ENCODE assay signal across 9 cellular contexts in the genomic region with DNA sequence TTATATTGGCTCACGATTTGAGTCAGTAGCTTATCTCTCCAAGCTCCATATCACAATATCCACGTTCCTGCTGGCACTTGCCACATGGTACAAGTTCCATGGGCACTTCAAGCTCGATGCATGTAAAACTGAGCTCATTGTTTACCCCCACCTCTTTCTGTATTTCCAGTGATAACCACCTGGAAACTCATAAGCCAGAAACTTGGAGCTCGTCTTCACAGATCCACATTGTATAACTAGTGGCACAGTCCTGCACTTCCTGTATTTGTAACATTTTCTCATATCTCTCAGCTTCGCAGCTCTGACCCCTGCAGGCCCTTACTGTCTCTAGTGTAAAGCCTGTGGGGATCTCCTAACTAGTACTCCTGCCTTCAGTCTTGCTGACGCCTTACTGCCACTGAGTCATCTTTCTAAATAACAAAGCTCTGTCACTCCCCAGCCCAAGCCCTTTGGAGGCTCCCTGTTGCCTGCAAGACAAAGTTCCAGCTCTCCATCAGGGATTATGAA. TPM values are rescaled to one million over a fixed set of nuclear protein-coding genes. Genes with fewer than 3 reads are reported as not detected.
DNase-seq lines count a peak whose midpoint lies in the region; ATAC-seq and TF ChIP-seq lines count a peak whose summit lies in the region.
"Had no signal": no experiment of that assay in that cellular context is flagged by ENCODE, and none has a peak within 500 bp of the region (broad histone marks: within the 10 kb centered on the region; RNA-seq: fewer than 3 reads in every experiment).

No MANE protein-coding gene starts in this region.

- CTCF ChIA-PET in IMR-90 (lab: Yijun Ruan, JAX), result no interaction called here
- CTCF ChIA-PET in naive thymus-derived CD4-positive, alpha-beta T cell (lab: Charles Lee), result interaction anchor here (1.3 kb wide), 1 partner anchor 11 kb away, joined by 5 read pairs; no protein-coding TSS in a partner anchor

- POLR2A ChIA-PET in IMR-90 (lab: Charles Lee; ENCODE audit: unreplicated experiment), result no interaction called here
- POLR2A ChIA-PET in naive thymus-derived CD4-positive, alpha-beta T cell (lab: Charles Lee), result no interaction called here

- 0 out of 3 replicates have a peak overlapping the region, but pooled peaks have one; percentile 13 for H2BK15ac ChIP-seq in IMR-90 (ENCODE audit: low read depth, low read length)

- H4K5ac ChIP-seq in IMR-90 (ENCODE audit: low read depth, low read length), result no peak overlapping the region

- no peak overlapping the region for H2BK20ac ChIP-seq in IMR-90 (ENCODE audit: low read depth, low read length)

- dilution Hi-C loops in IMR-90 (cut with HindIII; ENCODE audit: low sequenced_read_pairs, unreplicated experiment), result no loop called here

- H3K4me2 ChIP-seq in IMR-90 (ENCODE audit: low read depth, low read length), result no peak overlapping the region

- H3K23ac ChIP-seq in IMR-90 (ENCODE audit: low read depth, low read length), result no peak overlapping the region

- H2AFZ ChIP-seq in IMR-90 (replicated peaks; ENCODE audit: low read length, poor library complexity), result no peak overlapping the region

- H2BK120ac ChIP-seq in IMR-90 (ENCODE audit: low read depth, low read length), result no peak overlapping the region

- no peak overlapping the region for H3K18ac ChIP-seq in IMR-90 (ENCODE audit: low read depth, low read length)

- H3K27me3 Mint-ChIP-seq in activated T-helper 1 cell treated with anti-CD3 and anti-CD28 coated beads, Interleukin-12 subunit alpha, Interleukin-12 subunit beta, Interleukin-2, Interleukin-4 antibody, amounts not matched to agents 30 ng/mL and 10 ng/mL and 1 ng/mL, durations not matched to agents 14 hours and 24 hours and 36 hours (ENCODE audit: insufficient read depth), result peaks cover 1% of the 10 kb centered on the region
- H3K27me3 Mint-ChIP-seq in naive thymus-derived CD4-positive, alpha-beta T cell, result peaks cover 0 to 7% (median 0%) of the 10 kb centered on the region in 5 donors

- in situ Hi-C loops in IMR-90 (cut with MboI; ENCODE audit: low sequenced_read_pairs), result no loop called here

- 0 out of 2 replicates have a peak overlapping the region, but pooled peaks have one; percentile 19 for H3K4ac ChIP-seq in IMR-90 (ENCODE audit: low read depth, low read length)

- H4K8ac ChIP-seq in IMR-90 (ENCODE audit: low read depth in 2 of 2, low read length in 2 of 2), result peak overlapping the region in 1 of 2 experiments; percentile 63; a peak in 2 of 4 replicates

- no peak overlapping the region for H3K14ac ChIP-seq in IMR-90 (replicated peaks; ENCODE audit: low read depth, low read length)

- H3K27me3 ChIP-seq in IMR-90 (ENCODE audit: control insufficient read depth, insufficient read depth, low read length) (peaks cover 28% of the 10 kb centered on the region), adrenal gland (no peaks in the 10 kb centered on the region)
- no peaks in the 10 kb centered on the region for H3K27me3 ChIP-seq in naive thymus-derived CD4-positive, alpha-beta T cell (ENCODE audit: control insufficient read depth in 2 of 2, insufficient read depth in 2 of 2, low read length in 2 of 2)

- peaks cover 24% of the 10 kb centered on the region for H3K36me3 Mint-ChIP-seq in activated T-helper 1 cell treated with anti-CD3 and anti-CD28 coated beads, Interleukin-12 subunit alpha, Interleukin-12 subunit beta, Interleukin-2, Interleukin-4 antibody, amounts not matched to agents 30 ng/mL and 10 ng/mL and 1 ng/mL, durations not matched to agents 14 hours and 24 hours and 36 hours (ENCODE audit: low read depth)
- H3K36me3 Mint-ChIP-seq in naive thymus-derived CD4-positive, alpha-beta T cell, result peaks cover 0 to 10% (median 0%) of the 10 kb centered on the region in 5 donors

- H3K4me3 ChIP-seq in IMR-90 (ENCODE audit: insufficient read depth, low read depth, low read length), result no peak overlapping the region
- H3K4me3 ChIP-seq in naive thymus-derived CD4-positive, alpha-beta T cell (ENCODE audit: low read length), result no peak overlapping the region
- H3K4me3 ChIP-seq in adrenal gland, result no peak overlapping the region
- H3K4me3 ChIP-seq: left lung had no signal

- TF ChIP-seq CTCF in IMR-90 (conservative IDR thresholded peaks at IDR 0.05; ENCODE audit: low read depth, low read length) (0 out of 2 replicates have a peak, but pooled peaks have one; percentile 20), adrenal gland (IDR thresholded peaks at IDR 0.05) (no peak)

- TF ChIP-seq RAD21 in IMR-90 (IDR thresholded peaks at IDR 0.05; ENCODE audit: low read length), result no peak; the same call in 1 of the 2 replicates

- H2AK5ac ChIP-seq in IMR-90 (ENCODE audit: low read depth, low read length), result no peak overlapping the region

- H3K27ac Mint-ChIP-seq in activated T-helper 1 cell treated with anti-CD3 and anti-CD28 coated beads, Interleukin-12 subunit alpha, Interleukin-12 subunit beta, Interleukin-2, Interleukin-4 antibody, amounts not matched to agents 30 ng/mL and 10 ng/mL and 1 ng/mL, durations not matched to agents 14 hours and 24 hours and 36 hours, result peak overlapping the region; percentile 1
- H3K27ac Mint-ChIP-seq in naive thymus-derived CD4-positive, alpha-beta T cell, result peak overlapping the region in 2 of 9 donors; percentile 24 to 38

- H3K27ac ChIP-seq in IMR-90 (ENCODE audit: insufficient read depth, low read length) (no peak overlapping the region), adrenal gland (no peak overlapping the region)
- no peak overlapping the region for H3K27ac ChIP-seq in naive thymus-derived CD4-positive, alpha-beta T cell (ENCODE audit: low read depth, low read length)
- H3K27ac ChIP-seq: left lung had no signal

- no peaks in the 10 kb centered on the region for H4K20me1 ChIP-seq in IMR-90 (ENCODE audit: insufficient read depth, low read length)

- no peak overlapping the region for H2BK5ac ChIP-seq in IMR-90 (ENCODE audit: low read depth, low read length, poor library complexity, severe bottlenecking)

- no peak overlapping the region for H4K91ac ChIP-seq in IMR-90 (ENCODE audit: insufficient read depth, low read depth, low read length)

- H3K36me3 ChIP-seq in IMR-90 (ENCODE audit: control insufficient read depth, insufficient read depth, low read length) (no peaks in the 10 kb centered on the region), adrenal gland (replicated peaks in 1 of 2) (no peaks in the 10 kb centered on the region)
- H3K36me3 ChIP-seq in naive thymus-derived CD4-positive, alpha-beta T cell (ENCODE audit: control insufficient read depth in 2 of 3, insufficient read depth in 3 of 3, low read length in 3 of 3), result no peaks in the 10 kb centered on the region
- H3K36me3 ChIP-seq: left lung had no signal

- peak; percentile 73 for DNase-seq in EL
- peak; percentile 75 for DNase-seq in IMR-90
- no peak for DNase-seq in activated T-helper 1 cell treated with anti-CD3 and anti-CD28 coated beads, Interleukin-12 subunit alpha, Interleukin-12 subunit beta, Interleukin-2, Interleukin-4 antibody, amounts not matched to agents 30 ng/mL and 10 ng/mL and 1 ng/mL, durations not matched to agents 14 hours and 24 hours and 36 hours (ENCODE audit: low spot score)
- DNase-seq in naive thymus-derived CD4-positive, alpha-beta T cell, result no peak
- DNase-seq in adrenal gland, result no peak
- DNase-seq: left lung, SHP77 treated with DMSO at 0.1 percent for 48 hours had no signal

- no peak overlapping the region for H2AK9ac ChIP-seq in IMR-90 (replicated peaks; ENCODE audit: low read depth, low read length, poor library complexity)

- WGBS in IMR-90 (ENCODE audit: extremely low coverage in 2 of 2, insufficient read length in 1 of 2), 2 experiments, result 44% methylated on average over 5 of the region's 6 CpGs; no CpG with 5 or more reads in 1 of the 2 experiments
- 53 to 65% (median 58%) methylated on average over 6 of the region's 6 CpGs for WGBS in adrenal gland, 4 donors

- TF ChIP-seq POLR2A in IMR-90 (IDR thresholded peaks at IDR 0.05; ENCODE audit: low read depth, low read length), result no peak
- no peak for TF ChIP-seq POLR2A in adrenal gland (IDR thresholded peaks at IDR 0.05)

- H3K4me3 Mint-ChIP-seq in activated T-helper 1 cell treated with anti-CD3 and anti-CD28 coated beads, Interleukin-12 subunit alpha, Interleukin-12 subunit beta, Interleukin-2, Interleukin-4 antibody, amounts not matched to agents 30 ng/mL and 10 ng/mL and 1 ng/mL, durations not matched to agents 14 hours and 24 hours and 36 hours, result no peak overlapping the region
- H3K4me3 Mint-ChIP-seq in naive thymus-derived CD4-positive, alpha-beta T cell, result no peak overlapping the region

- H3K9ac ChIP-seq in IMR-90 (ENCODE audit: low read depth, low read length), result no peak overlapping the region; the same call in 1 of the 2 replicates

- H3K4me1 Mint-ChIP-seq in activated T-helper 1 cell treated with anti-CD3 and anti-CD28 coated beads, Interleukin-12 subunit alpha, Interleukin-12 subunit beta, Interleukin-2, Interleukin-4 antibody, amounts not matched to agents 30 ng/mL and 10 ng/mL and 1 ng/mL, durations not matched to agents 14 hours and 24 hours and 36 hours (ENCODE audit: low read depth), result peaks cover 26% of the 10 kb centered on the region
- peaks cover 0 to 19% (median 6%) of the 10 kb centered on the region in 7 donors for H3K4me1 Mint-ChIP-seq in naive thymus-derived CD4-positive, alpha-beta T cell

- H3K79me1 ChIP-seq in IMR-90 (ENCODE audit: low read depth in 1 of 2, low read length in 2 of 2), result no peaks in the 10 kb centered on the region

- 0 out of 2 replicates have a peak, but pooled peaks cover 1% of the 10 kb centered on the region for H3K4me1 ChIP-seq in IMR-90 (ENCODE audit: control insufficient read depth, insufficient read depth, low read length)
- no peaks in the 10 kb centered on the region for H3K4me1 ChIP-seq in naive thymus-derived CD4-positive, alpha-beta T cell (ENCODE audit: control insufficient read depth in 2 of 2, insufficient read depth in 2 of 2, low read length in 2 of 2)
- peaks cover 0 to 6% of the 10 kb centered on the region in 2 donors for H3K4me1 ChIP-seq in adrenal gland (replicated peaks in 1 of 2)

- no peaks in the 10 kb centered on the region for H3K9me3 Mint-ChIP-seq in activated T-helper 1 cell treated with anti-CD3 and anti-CD28 coated beads, Interleukin-12 subunit alpha, Interleukin-12 subunit beta, Interleukin-2, Interleukin-4 antibody, amounts not matched to agents 30 ng/mL and 10 ng/mL and 1 ng/mL, durations not matched to agents 14 hours and 24 hours and 36 hours
- peaks cover 0 to 1% (median 0%) of the 10 kb centered on the region in 11 donors for H3K9me3 Mint-ChIP-seq in naive thymus-derived CD4-positive, alpha-beta T cell

- ATAC-seq in IMR-90 (ENCODE audit: low read depth) (peak; percentile 84), GM19452 (IDR thresholded peaks at IDR 0.05; ENCODE audit: unreplicated experiment) (no peak), GM18873 (IDR thresholded peaks at IDR 0.05; ENCODE audit: low FRiP score, unreplicated experiment) (no peak)
- ATAC-seq in naive thymus-derived CD4-positive, alpha-beta T cell, result peak; percentile 26
- ATAC-seq: left lung had no signal

- no peaks in the 10 kb centered on the region for H3K9me3 ChIP-seq in IMR-90 (ENCODE audit: control insufficient read depth, insufficient read depth, low read length)
- no peaks in the 10 kb centered on the region for H3K9me3 ChIP-seq in naive thymus-derived CD4-positive, alpha-beta T cell (ENCODE audit: control insufficient read depth in 2 of 3, low read length in 3 of 3)
- H3K9me3 ChIP-seq in adrenal gland (replicated peaks in 1 of 3), result no peaks in the 10 kb centered on the region
- H3K9me3 ChIP-seq: left lung had no signal

- BruUV-seq in IMR-90 (replicated peaks; lab: Mats Ljungman, UMichigan), result no TSS peak

- H3K9me1 ChIP-seq in IMR-90 (ENCODE audit: insufficient read depth, low read length), result no peaks in the 10 kb centered on the region

- intact Hi-C loops in IMR-90 (cut with micrococcal nuclease), result no loop called here
- intact Hi-C loops in activated T-helper 1 cell treated with anti-CD3 and anti-CD28 coated beads, Interleukin-12 subunit alpha, Interleukin-12 subunit beta, Interleukin-2, Interleukin-4 antibody, amounts not matched to agents 30 ng/mL and 10 ng/mL and 1 ng/mL, durations not matched to agents 14 hours and 24 hours and 36 hours (cut with micrococcal nuclease), result no loop called here
- intact Hi-C loops in naive thymus-derived CD4-positive, alpha-beta T cell (cut with micrococcal nuclease), result no loop called here
- intact Hi-C loops in adrenal gland (cut with DNase I), result no loop called here

- no peak overlapping the region for H3K56ac ChIP-seq in IMR-90 (ENCODE audit: extremely low read depth, insufficient read depth, low read length)

RNA-seq across cellular contexts. Expression of a gene that starts 6.5 kb away (rescaled TPM):
- total RNA-seq in IMR-90 (2012; rRNA removed), result not detected in 2 replicates
- polyA plus RNA-seq in IMR-90 (2012; rRNA removed), result not detected in 2 replicates
- polyA plus RNA-seq in IMR-90 (2012; cell fraction: cytosol; rRNA removed), result 0.03 TPM in 1 of 2 replicates, not detected in the other
- polyA plus RNA-seq in IMR-90 (2012; cell fraction: nucleus; rRNA removed; ENCODE audit: low replicate concordance), result not detected in 2 replicates
- total RNA-seq in activated T-helper 1 cell treated with anti-CD3 and anti-CD28 coated beads, Interleukin-12 subunit alpha, Interleukin-12 subunit beta, Interleukin-2, Interleukin-4 antibody, amounts not matched to agents 30 ng/mL and 10 ng/mL and 1 ng/mL, durations not matched to agents 14 hours and 24 hours and 36 hours, result 1.0 and 1.2 TPM in 2 replicates
- total RNA-seq in naive thymus-derived CD4-positive, alpha-beta T cell, result under 1 TPM in 2 of 5 experiments, not detected in 3; 0.34 to 0.87 TPM
- under 1 TPM in 1 of 2 donors, not detected in 1; 0.18 TPM for polyA plus RNA-seq in naive thymus-derived CD4-positive, alpha-beta T cell
- under 1 TPM in 3 of 8 donors, not detected in 5; 0.23 to 0.55 (median 0.29) TPM for total RNA-seq in adrenal gland
- under 1 TPM in 2 of 3 donors, not detected in 1; 0.16 to 0.20 TPM for polyA plus RNA-seq in adrenal gland

RNA-seq across cellular contexts. Expression of a gene that starts 7.4 kb away (rescaled TPM):
- total RNA-seq in IMR-90 (2012; rRNA removed) (not detected in 2 replicates), adrenal gland (not detected)
- polyA plus RNA-seq in IMR-90 (2012; rRNA removed) (not detected in 2 replicates), adrenal gland (not detected)
- not detected in 2 replicates for polyA plus RNA-seq in IMR-90 (2012; cell fraction: cytosol; rRNA removed)
- polyA plus RNA-seq in IMR-90 (2012; cell fraction: nucleus; rRNA removed; ENCODE audit: low replicate concordance), result not detected in 2 replicates
- not detected in 2 replicates for total RNA-seq in activated T-helper 1 cell treated with anti-CD3 and anti-CD28 coated beads, Interleukin-12 subunit alpha, Interleukin-12 subunit beta, Interleukin-2, Interleukin-4 antibody, amounts not matched to agents 30 ng/mL and 10 ng/mL and 1 ng/mL, durations not matched to agents 14 hours and 24 hours and 36 hours
- total RNA-seq in naive thymus-derived CD4-positive, alpha-beta T cell, result not detected
- not detected for polyA plus RNA-seq in naive thymus-derived CD4-positive, alpha-beta T cell
- total RNA-seq: left lung had no signal

RNA-seq across cellular contexts. Expression of a gene that starts 14.5 kb away (rescaled TPM):
- total RNA-seq in IMR-90 (2012; rRNA removed) (not detected in 2 replicates), adrenal gland (10 to 100 TPM in 1 of 8 donors, 1 to 10 TPM in 6, under 1 TPM in 1; 0.42 to 15.1 (median 3.6) TPM)
- polyA plus RNA-seq in IMR-90 (2012; rRNA removed) (not detected in 2 replicates), adrenal gland (1 to 10 TPM; 1.7 to 6.4 (median 2.2) TPM)
- polyA plus RNA-seq in IMR-90 (2012; cell fraction: cytosol; rRNA removed), result not detected in 2 replicates
- not detected in 2 replicates for polyA plus RNA-seq in IMR-90 (2012; cell fraction: nucleus; rRNA removed; ENCODE audit: low replicate concordance)
- total RNA-seq in activated T-helper 1 cell treated with anti-CD3 and anti-CD28 coated beads, Interleukin-12 subunit alpha, Interleukin-12 subunit beta, Interleukin-2, Interleukin-4 antibody, amounts not matched to agents 30 ng/mL and 10 ng/mL and 1 ng/mL, durations not matched to agents 14 hours and 24 hours and 36 hours, result 2.6 and 2.7 TPM in 2 replicates
- total RNA-seq in naive thymus-derived CD4-positive, alpha-beta T cell, result 1 to 10 TPM in 1 of 5 experiments, under 1 TPM in 4; 0.16 to 2.5 (median 0.21) TPM
- polyA plus RNA-seq in naive thymus-derived CD4-positive, alpha-beta T cell, result under 1 TPM in 1 of 2 donors, not detected in 1; 0.37 TPM

RNA-seq across cellular contexts. Expression of a gene that starts 40.9 kb away (rescaled TPM):
- total RNA-seq in IMR-90 (2012; rRNA removed) (not detected in 2 replicates), adrenal gland (under 1 TPM in 3 of 8 donors, not detected in 5; 0.11 to 0.55 (median 0.30) TPM)
- polyA plus RNA-seq in IMR-90 (2012; rRNA removed) (not detected in 2 replicates), adrenal gland (under 1 TPM; 0.20 to 0.56 (median 0.33) TPM)
- not detected in 2 replicates for polyA plus RNA-seq in IMR-90 (2012; cell fraction: cytosol; rRNA removed)
- polyA plus RNA-seq in IMR-90 (2012; cell fraction: nucleus; rRNA removed; ENCODE audit: low replicate concordance), result not detected in 2 replicates
- 0.07 and 0.10 TPM in 2 replicates for total RNA-seq in activated T-helper 1 cell treated with anti-CD3 and anti-CD28 coated beads, Interleukin-12 subunit alpha, Interleukin-12 subunit beta, Interleukin-2, Interleukin-4 antibody, amounts not matched to agents 30 ng/mL and 10 ng/mL and 1 ng/mL, durations not matched to agents 14 hours and 24 hours and 36 hours
- total RNA-seq in naive thymus-derived CD4-positive, alpha-beta T cell, result under 1 TPM in 2 of 5 experiments, not detected in 3; 0.07 to 0.24 TPM
- not detected for polyA plus RNA-seq in naive thymus-derived CD4-positive, alpha-beta T cell

RNA-seq across cellular contexts. Expression of a gene that starts 55.8 kb away (rescaled TPM):
- total RNA-seq in IMR-90 (2012; rRNA removed) (2.2 TPM in 2 replicates), adrenal gland (1 to 10 TPM; 5.0 to 8.9 (median 6.5) TPM)
- polyA plus RNA-seq in IMR-90 (2012; rRNA removed) (0.86 and 1.2 TPM in 2 replicates), adrenal gland (1 to 10 TPM; 2.1 to 9.1 (median 2.9) TPM)
- 0.45 and 0.58 TPM in 2 replicates for polyA plus RNA-seq in IMR-90 (2012; cell fraction: cytosol; rRNA removed)
- polyA plus RNA-seq in IMR-90 (2012; cell fraction: nucleus; rRNA removed; ENCODE audit: low replicate concordance), result 0.21 and 1.2 TPM in 2 replicates
- 14.6 and 16.4 TPM in 2 replicates for total RNA-seq in activated T-helper 1 cell treated with anti-CD3 and anti-CD28 coated beads, Interleukin-12 subunit alpha, Interleukin-12 subunit beta, Interleukin-2, Interleukin-4 antibody, amounts not matched to agents 30 ng/mL and 10 ng/mL and 1 ng/mL, durations not matched to agents 14 hours and 24 hours and 36 hours
- total RNA-seq in naive thymus-derived CD4-positive, alpha-beta T cell, result 10 to 100 TPM in 3 of 5 experiments, 1 to 10 TPM in 2; 7.7 to 23.1 (median 17.0) TPM
- polyA plus RNA-seq in naive thymus-derived CD4-positive, alpha-beta T cell, result 10 to 100 TPM; 17.4 to 18.7 TPM

Comparison
In these comparisons a context has a peak if more than half of its experiments do, and no peak if none do; other contexts are left out.
1. DNase-seq: peak in EL (single experiment) and IMR-90 (single experiment); none in activated T-helper 1 cell treated with anti-CD3 and anti-CD28 coated beads, Interleukin-12 subunit alpha, Interleukin-12 subunit beta, Interleukin-2, Interleukin-4 antibody, amounts not matched to agents 30 ng/mL and 10 ng/mL and 1 ng/mL, durations not matched to agents 14 hours and 24 hours and 36 hours (single experiment), naive thymus-derived CD4-positive, alpha-beta T cell (0 of 9) and adrenal gland (0 of 7).
2. ATAC-seq: peak in IMR-90 (single experiment) and naive thymus-derived CD4-positive, alpha-beta T cell (single experiment); none in GM19452 (single experiment) and GM18873 (single experiment).